In the genomic region with DNA sequence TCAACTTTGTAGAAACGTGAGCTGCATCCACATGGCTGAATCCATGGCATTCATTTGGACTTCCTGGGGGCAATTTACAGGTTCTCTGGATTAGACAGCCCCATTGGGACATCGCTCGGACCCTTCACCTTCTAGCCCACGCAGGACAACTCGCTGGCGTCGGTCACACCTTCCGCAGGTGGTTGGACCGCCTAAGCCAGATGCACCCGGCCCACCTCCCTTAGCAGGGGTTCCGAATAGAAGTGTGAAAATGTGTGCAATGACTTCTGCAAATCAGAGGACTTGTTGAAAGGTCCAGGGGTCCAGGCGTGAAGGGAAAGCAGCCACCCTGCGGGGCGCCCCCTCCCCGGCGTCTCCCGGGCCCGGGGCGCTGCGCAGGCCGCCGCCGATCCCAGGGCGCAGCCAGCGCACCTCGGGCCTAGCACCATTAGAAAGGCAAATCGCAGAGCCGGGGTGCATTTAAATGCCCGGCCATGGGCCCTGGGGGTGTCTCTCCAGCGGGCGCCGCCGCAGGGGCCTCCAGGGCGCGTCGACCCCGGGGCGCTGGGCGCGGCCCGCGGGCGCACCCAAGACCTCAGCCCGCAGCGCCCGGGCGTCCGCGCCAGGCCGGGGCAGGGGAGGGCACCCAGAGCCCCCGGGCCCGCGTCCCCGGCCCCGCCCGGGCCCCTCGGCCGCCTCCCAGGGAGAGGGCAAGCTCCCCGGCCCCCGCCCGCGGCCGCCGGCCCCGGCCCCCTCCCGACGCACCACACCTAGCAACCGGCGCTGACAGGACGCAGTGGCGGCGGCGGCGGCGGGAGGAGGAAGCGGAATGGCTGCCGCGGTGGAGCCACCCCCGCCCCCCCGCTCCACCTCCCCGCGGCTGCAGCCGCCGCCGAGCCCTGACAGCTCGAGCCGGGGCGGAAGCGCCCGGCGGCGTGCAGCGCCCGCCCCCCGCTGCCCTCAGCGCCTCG, we compare ENCODE assay signal across 1 cellular context.
TF ChIP-seq lines count a peak whose summit lies in the region.

No MANE protein-coding gene starts in this region.

TF ChIP-seq in HEK293, 187 proteins besides CTCF, POLR2A, EP300 and RAD21 (continued from another document):
- TF ChIP-seq, protein P1, sequence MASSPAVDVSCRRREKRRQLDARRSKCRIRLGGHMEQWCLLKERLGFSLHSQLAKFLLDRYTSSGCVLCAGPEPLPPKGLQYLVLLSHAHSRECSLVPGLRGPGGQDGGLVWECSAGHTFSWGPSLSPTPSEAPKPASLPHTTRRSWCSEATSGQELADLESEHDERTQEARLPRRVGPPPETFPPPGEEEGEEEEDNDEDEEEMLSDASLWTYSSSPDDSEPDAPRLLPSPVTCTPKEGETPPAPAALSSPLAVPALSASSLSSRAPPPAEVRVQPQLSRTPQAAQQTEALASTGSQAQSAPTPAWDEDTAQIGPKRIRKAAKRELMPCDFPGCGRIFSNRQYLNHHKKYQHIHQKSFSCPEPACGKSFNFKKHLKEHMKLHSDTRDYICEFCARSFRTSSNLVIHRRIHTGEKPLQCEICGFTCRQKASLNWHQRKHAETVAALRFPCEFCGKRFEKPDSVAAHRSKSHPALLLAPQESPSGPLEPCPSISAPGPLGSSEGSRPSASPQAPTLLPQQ (tag by site-specific recombination; IDR thresholded peaks at IDR 0.05) = no peak
- TF ChIP-seq GLIS1 (tag by site-specific recombination; IDR thresholded peaks at IDR 0.05) (peak; percentile 8; the same call in 1 of the 2 replicates), ZBTB1 (tag by site-specific recombination; IDR thresholded peaks at IDR 0.05) (no peak), ZIC2 (tag by site-specific recombination; IDR thresholded peaks at IDR 0.05) (peak; percentile 59), ZNF580 (tag by site-specific recombination; IDR thresholded peaks at IDR 0.05) (no peak), ZSCAN16 (tag by site-specific recombination; IDR thresholded peaks at IDR 0.05) (no peak), ZFHX2 (tag by site-specific recombination; conservative IDR thresholded peaks at IDR 0.05) (0 out of 2 replicates have a peak, but pooled peaks have one; percentile 13), SCRT2 (tag by site-specific recombination; IDR thresholded peaks at IDR 0.05) (peak; percentile 78), ZNF558 (tag by site-specific recombination; IDR thresholded peaks at IDR 0.05) (no peak), REPIN1 (tag by site-specific recombination; IDR thresholded peaks at IDR 0.05; ENCODE audit: low read depth) (no peak), SP7 (tag by site-specific recombination; IDR thresholded peaks at IDR 0.05) (no peak), ZNF202 (tag by site-specific recombination; IDR thresholded peaks at IDR 0.05; ENCODE audit: borderline replicate concordance) (no peak), ZNF341 (tag by site-specific recombination; IDR thresholded peaks at IDR 0.05; ENCODE audit: low read depth) (no peak), ELK4 (IDR thresholded peaks at IDR 0.05; ENCODE audit: borderline replicate concordance, low read depth, low read length) (no peak), ZNF19 (tag by site-specific recombination; IDR thresholded peaks at IDR 0.05; ENCODE audit: low read depth) (no peak), EGR2 (tag by site-specific recombination; IDR thresholded peaks at IDR 0.05; ENCODE audit: low read depth) (no peak), ZNF513 (tag by site-specific recombination; IDR thresholded peaks at IDR 0.05) (no peak), ZNF24 (tag by site-specific recombination; IDR thresholded peaks at IDR 0.05) (no peak), ZNF239 (tag by site-specific recombination; IDR thresholded peaks at IDR 0.05) (no peak), ZNF624 (tag by site-specific recombination; IDR thresholded peaks at IDR 0.05) (no peak), YY2 (tag by site-specific recombination; IDR thresholded peaks at IDR 0.05) (no peak), ZNF335 (tag by site-specific recombination; conservative IDR thresholded peaks at IDR 0.05) (peak; percentile 65), ZBTB21 (tag by site-specific recombination; IDR thresholded peaks at IDR 0.05) (no peak)
